In genomic region chr10:66835400-66835799, GRCh38 we compare ENCODE assay signal across 28 cellular contexts.
DNase-seq lines count a peak whose midpoint lies in the region; ATAC-seq and TF ChIP-seq lines count a peak whose summit lies in the region.
"Had no signal": no experiment of that assay in that cellular context is flagged by ENCODE, and none has a peak within 500 bp of the region (broad histone marks: within the 10 kb centered on the region; RNA-seq: fewer than 3 reads in every experiment).

No MANE protein-coding gene starts in this region.

- no peak overlapping the region for H3K27ac ChIP-seq in GM23338 (ENCODE audit: low read depth)
- peak overlapping the region; percentile 51 for H3K27ac ChIP-seq in PC-3 (ENCODE audit: low read length)
- H3K27ac ChIP-seq in endodermal cell (ENCODE audit: low read depth, low read length) = no peak overlapping the region
- H3K27ac ChIP-seq: adrenal gland, dorsolateral prefrontal cortex, gastroesophageal sphincter, right atrium auricular region, testis had no signal

- H4K20me1 ChIP-seq in GM23338 (replicated peaks; ENCODE audit: insufficient read depth) = no peaks in the 10 kb centered on the region
- no peaks in the 10 kb centered on the region for H4K20me1 ChIP-seq in PC-3 (ENCODE audit: low read length)

- H3K9ac ChIP-seq in PC-3 (ENCODE audit: low read length) (peak overlapping the region; percentile 2; the same call in 1 of the 2 replicates), endodermal cell (ENCODE audit: extremely low read depth, low read length, poor library complexity, severe bottlenecking) (no peak overlapping the region)

- intact Hi-C loops in PC-3 (cut with micrococcal nuclease) = no loop called here

- DNase-seq in GM23338 (ENCODE audit: low spot score) (no peak), PC-3 (no peak), mucosa of gallbladder (ENCODE audit: low spot score) (peak; percentile 67), endodermal cell (no peak), HT-29 (ENCODE audit: low spot score) (no peak)
- DNase-seq: activated CD4-positive, CD25-positive, alpha-beta regulatory T cell treated with anti-CD3 and anti-CD28 coated beads, Interleukin-2, amount 50 U/mL, for 72 hours; activated CD8-positive, alpha-beta T cell treated with anti-CD3 and anti-CD28 coated beads, Interleukin-2, amount 10 ng/mL, durations not matched to agents 7 days and 5 days; activated naive CD4-positive, alpha-beta T cell treated with anti-CD3 and anti-CD28 coated beads, Interleukin-2, amount 10 ng/mL, durations not matched to agents 7 days and 5 days; adrenal gland; CD4-positive, alpha-beta T cell; dorsolateral prefrontal cortex; hippocampal formation; KBM-7; NCI-H1105; NCI-H2029; NCI-H526; Peyer's patch; SHP77; stimulated activated CD4-positive, alpha-beta T cell treated with anti-CD3 and anti-CD28 coated beads, Interleukin-1b, Interleukin-23, amount 100 ng/mL, for 48 hours; stimulated activated naive CD4-positive, alpha-beta T cell treated with Interleukin-2 at 50 U/mL for 16 hours; testis had no signal

- CTCF ChIA-PET in PC-3 (lab: Charles Lee) = interaction anchor here (1.1 kb wide), 1 partner anchor 91 kb away, joined by 6 read pairs; the partner anchor contains the start of gene LRRTM3

- peak; percentile 19 for ATAC-seq in GM18508 (IDR thresholded peaks at IDR 0.05; ENCODE audit: insufficient read depth, unreplicated experiment)
- no peak for ATAC-seq in GM23338
- ATAC-seq in PC-3 = no peak
- ATAC-seq in HG03039 (IDR thresholded peaks at IDR 0.05; ENCODE audit: unreplicated experiment) = no peak
- ATAC-seq: activated CD8-positive, alpha-beta T cell treated with anti-CD3 and anti-CD28 coated beads, Interleukin-2, amount 10 ng/mL, durations not matched to agents 7 days and 5 days; gastroesophageal sphincter had no signal

- POLR2A ChIA-PET in PC-3 (lab: Charles Lee; ENCODE audit: unreplicated experiment) = interaction anchor here (0.6 kb wide), 1 partner anchor 26 kb away, joined by 3 read pairs; no protein-coding TSS in a partner anchor

- H3K4me2 ChIP-seq in GM23338 (peak overlapping the region; percentile 3; the same call in 1 of the 2 replicates), PC-3 (ENCODE audit: low read length) (peak overlapping the region; percentile 15)

- H3K27me3 Mint-ChIP-seq in GM23338 (ENCODE audit: insufficient read depth, low read depth, poor library complexity) (no peaks in the 10 kb centered on the region), endodermal cell (ENCODE audit: insufficient read depth) (no peaks in the 10 kb centered on the region)
- H3K27me3 Mint-ChIP-seq: activated naive CD4-positive, alpha-beta T cell treated with anti-CD3 and anti-CD28 coated beads, Interleukin-2, amount 10 ng/mL, durations not matched to agents 7 days and 5 days; activated T-helper 17 cell treated with anti-CD3 and anti-CD28 coated beads, Interleukin-2, amount 50 U/mL, for 72 hours; CD4-positive, alpha-beta T cell; memory B cell had no signal

- H3K9me2 ChIP-seq in GM23338 (ENCODE audit: insufficient read depth) (no peaks in the 10 kb centered on the region), PC-3 (replicated peaks; ENCODE audit: low read length) (0 out of 2 replicates have a peak, but pooled peaks cover 5% of the 10 kb centered on the region)

- no peaks in the 10 kb centered on the region for H3F3A ChIP-seq in GM23338 (replicated peaks; ENCODE audit: low read depth)
- peaks cover 14% of the 10 kb centered on the region for H3F3A ChIP-seq in PC-3 (ENCODE audit: low read length, unreplicated experiment)

- no peaks in the 10 kb centered on the region for H3K79me2 ChIP-seq in GM23338 (replicated peaks; ENCODE audit: insufficient read depth)
- H3K79me2 ChIP-seq in PC-3 (ENCODE audit: low read length) = no peaks in the 10 kb centered on the region

- H3K9me3 Mint-ChIP-seq in GM23338 = no peaks in the 10 kb centered on the region
- no peaks in the 10 kb centered on the region for H3K9me3 Mint-ChIP-seq in endodermal cell
- H3K9me3 Mint-ChIP-seq: activated naive CD4-positive, alpha-beta T cell treated with anti-CD3 and anti-CD28 coated beads, Interleukin-2, amount 10 ng/mL, durations not matched to agents 7 days and 5 days; brain had no signal

- H3K27me3 ChIP-seq in GM23338 (ENCODE audit: insufficient read depth) = no peaks in the 10 kb centered on the region
- no peaks in the 10 kb centered on the region for H3K27me3 ChIP-seq in PC-3 (ENCODE audit: low read length)
- H3K27me3 ChIP-seq in endodermal cell (ENCODE audit: control insufficient read depth, insufficient read depth, low read length, poor library complexity, severe bottlenecking) = no peaks in the 10 kb centered on the region
- H3K27me3 ChIP-seq: adrenal gland, dorsolateral prefrontal cortex, gastroesophageal sphincter, Peyer's patch, right atrium auricular region, testis had no signal

- no peak for TF ChIP-seq CTCF in GM23338 (conservative IDR thresholded peaks at IDR 0.05; ENCODE audit: low read depth in 2 of 2)
- TF ChIP-seq CTCF in PC-3 (conservative IDR thresholded peaks at IDR 0.05; ENCODE audit: low read depth, low read length) = no peak
- TF ChIP-seq CTCF in endodermal cell (conservative IDR thresholded peaks at IDR 0.05) = no peak

- H3K36me3 Mint-ChIP-seq in GM23338 (ENCODE audit: low read depth) (no peaks in the 10 kb centered on the region), endodermal cell (ENCODE audit: low read depth) (no peaks in the 10 kb centered on the region)
- H3K36me3 Mint-ChIP-seq: activated naive CD4-positive, alpha-beta T cell treated with anti-CD3 and anti-CD28 coated beads, Interleukin-2, amount 10 ng/mL, durations not matched to agents 7 days and 5 days; brain; memory B cell had no signal

- no peak overlapping the region for H3K27ac Mint-ChIP-seq in GM23338
- H3K27ac Mint-ChIP-seq in endodermal cell = no peak overlapping the region
- H3K27ac Mint-ChIP-seq: activated CD8-positive, alpha-beta T cell treated with anti-CD3 and anti-CD28 coated beads, Interleukin-2, amount 10 ng/mL, durations not matched to agents 7 days and 5 days; activated naive CD4-positive, alpha-beta T cell treated with anti-CD3 and anti-CD28 coated beads, Interleukin-2, amount 10 ng/mL, durations not matched to agents 7 days and 5 days; activated T-helper 17 cell treated with anti-CD3 and anti-CD28 coated beads, Interleukin-2, amount 50 U/mL, for 72 hours; CD4-positive, alpha-beta T cell; memory B cell had no signal

- no TSS peak for BruUV-seq in PC-3 (replicated peaks; lab: Mats Ljungman, UMichigan)

- H3K4me3 Mint-ChIP-seq in GM23338 (no peak overlapping the region), endodermal cell (no peak overlapping the region)
- H3K4me3 Mint-ChIP-seq: activated CD8-positive, alpha-beta T cell treated with anti-CD3 and anti-CD28 coated beads, Interleukin-2, amount 10 ng/mL, durations not matched to agents 7 days and 5 days; activated naive CD4-positive, alpha-beta T cell treated with anti-CD3 and anti-CD28 coated beads, Interleukin-2, amount 10 ng/mL, durations not matched to agents 7 days and 5 days; activated T-helper 17 cell treated with anti-CD3 and anti-CD28 coated beads, Interleukin-2, amount 50 U/mL, for 72 hours; brain; CD4-positive, alpha-beta T cell; memory B cell had no signal

- H3K9me3 ChIP-seq in PC-3 (ENCODE audit: low read length) (no peaks in the 10 kb centered on the region), endodermal cell (ENCODE audit: control insufficient read depth, low read length) (no peaks in the 10 kb centered on the region)
- H3K9me3 ChIP-seq: adrenal gland, gastroesophageal sphincter, Peyer's patch, right atrium auricular region, testis had no signal

- no peak overlapping the region for H3K4me3 ChIP-seq in GM23338
- H3K4me3 ChIP-seq in PC-3 (ENCODE audit: low read length) = no peak overlapping the region
- no peak overlapping the region for H3K4me3 ChIP-seq in endodermal cell (ENCODE audit: low read length)
- H3K4me3 ChIP-seq: adrenal gland, dorsolateral prefrontal cortex, gastroesophageal sphincter, Peyer's patch, right atrium auricular region, testis had no signal

- H3K4me1 Mint-ChIP-seq in GM23338 (peaks cover 22% of the 10 kb centered on the region), endodermal cell (peaks cover 6% of the 10 kb centered on the region)
- H3K4me1 Mint-ChIP-seq: activated naive CD4-positive, alpha-beta T cell treated with anti-CD3 and anti-CD28 coated beads, Interleukin-2, amount 10 ng/mL, durations not matched to agents 7 days and 5 days; activated T-helper 17 cell treated with anti-CD3 and anti-CD28 coated beads, Interleukin-2, amount 50 U/mL, for 72 hours; memory B cell had no signal

- H2AFZ ChIP-seq in GM23338 (no peak overlapping the region), PC-3 (ENCODE audit: low read length) (no peak overlapping the region)

- no peaks in the 10 kb centered on the region for H3K36me3 ChIP-seq in GM23338 (ENCODE audit: insufficient read depth)
- H3K36me3 ChIP-seq in PC-3 (ENCODE audit: low read depth, low read length) = no peaks in the 10 kb centered on the region
- no peaks in the 10 kb centered on the region for H3K36me3 ChIP-seq in endodermal cell (ENCODE audit: control insufficient read depth, insufficient read depth, low read length)
- H3K36me3 ChIP-seq: adrenal gland, gastroesophageal sphincter, Peyer's patch, right atrium auricular region had no signal

- peaks cover 4% of the 10 kb centered on the region for H3K4me1 ChIP-seq in GM23338 (ENCODE audit: insufficient read depth)
- H3K4me1 ChIP-seq in PC-3 (ENCODE audit: insufficient read depth, low read length) = peaks cover 47% of the 10 kb centered on the region
- H3K4me1 ChIP-seq in endodermal cell (ENCODE audit: control insufficient read depth, insufficient read depth, low read length) = no peaks in the 10 kb centered on the region
- H3K4me1 ChIP-seq: adrenal gland, gastroesophageal sphincter, testis had no signal

TF ChIP-seq in GM23338, 12 proteins besides CTCF, POLR2A, EP300 and RAD21 (continues in another document):
- TF ChIP-seq ZNF331 (CRISPR knock-in tag; IDR thresholded peaks at IDR 0.05; ENCODE audit: low read depth) = no peak
- TF ChIP-seq NANOG (IDR thresholded peaks at IDR 0.05; ENCODE audit: borderline replicate concordance) = no peak
- TF ChIP-seq ETS1 (IDR thresholded peaks at IDR 0.05) = no peak
- no peak for TF ChIP-seq CREB1 (CRISPR knock-in tag; IDR thresholded peaks at IDR 0.05; ENCODE audit: low read depth)
- no peak for TF ChIP-seq EZH2phosphoT487 (IDR thresholded peaks at IDR 0.05; ENCODE audit: unreplicated experiment)
